In the genomic region with DNA sequence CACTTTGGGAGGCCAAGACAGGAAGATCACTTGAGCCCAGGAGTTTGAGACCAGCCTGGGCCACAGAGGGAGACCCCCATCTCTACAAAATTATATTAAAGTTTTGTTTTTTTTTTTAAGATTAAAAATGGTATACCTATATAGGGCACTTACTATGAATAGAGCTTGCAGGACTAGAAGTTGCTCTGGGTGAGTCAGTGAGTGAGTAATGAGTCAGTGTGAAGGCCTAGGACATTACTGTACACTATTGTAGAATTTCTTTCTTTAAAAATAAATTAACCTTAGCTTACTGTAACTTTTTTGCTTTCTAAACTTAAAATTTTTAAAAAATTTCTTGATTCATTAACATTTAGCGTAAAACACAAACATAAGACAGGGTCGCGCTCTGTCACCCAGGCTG, we compare ENCODE assay signal across 8 cellular contexts. TPM values are rescaled to one million over a fixed set of nuclear protein-coding genes. Genes with fewer than 3 reads are reported as not detected.
A peak's percentile ranks its signal among the peaks of the same experiment; 100 is the strongest.
DNase-seq lines count a peak whose midpoint lies in the region; TF ChIP-seq lines count a peak whose summit lies in the region.
"Had no signal": no experiment of that assay in that cellular context is flagged by ENCODE, and none has a peak within 500 bp of the region (broad histone marks: within the 10 kb centered on the region; RNA-seq: fewer than 3 reads in every experiment).

No MANE protein-coding gene starts in this region.

- no peak overlapping the region for H2BK120ac ChIP-seq in neuronal stem cell (ENCODE audit: low read depth, low read length)

- H3K79me2 ChIP-seq in SK-N-SH (ENCODE audit: insufficient read depth): peaks cover 93% of the 10 kb centered on the region

- TF ChIP-seq POLR2A in esophagus muscularis mucosa (IDR thresholded peaks at IDR 0.05; ENCODE audit: low read depth): no peak

- H3K4me2 ChIP-seq in SK-N-SH: peak overlapping the region; percentile 48
- peak overlapping the region; percentile 20 for H3K4me2 ChIP-seq in skeletal muscle satellite cell (ENCODE audit: low read length)
- no peak overlapping the region for H3K4me2 ChIP-seq in neuronal stem cell (ENCODE audit: insufficient read depth, low read length, poor library complexity, severe bottlenecking)
- H3K4me2 ChIP-seq: KMS-11 had no signal

- H3K36me3 ChIP-seq in SK-N-SH (replicated peaks in 1 of 2; ENCODE audit: control insufficient read depth in 1 of 2, insufficient read depth in 2 of 2, low read length in 1 of 2) (peaks cover 0 to 8% of the 10 kb centered on the region in 2 experiments), esophagus muscularis mucosa (peaks cover 0 to 4% (median 0%) of the 10 kb centered on the region in 4 donors), skeletal muscle satellite cell (ENCODE audit: insufficient read depth, low read length) (no peaks in the 10 kb centered on the region), neuronal stem cell (replicated peaks in 1 of 2; ENCODE audit: control insufficient read depth in 2 of 2, insufficient read depth in 2 of 2, low read length in 2 of 2) (peaks cover 0 to 19% of the 10 kb centered on the region in 2 donors)

- H3K9ac ChIP-seq in SK-N-SH (no peak overlapping the region), skeletal muscle satellite cell (ENCODE audit: low read depth, low read length) (no peak overlapping the region), neuronal stem cell (ENCODE audit: low read depth, low read length, poor library complexity) (no peak overlapping the region)
- H3K9ac ChIP-seq: KMS-11 had no signal

- peaks cover 24% of the 10 kb centered on the region for H3F3A ChIP-seq in SK-N-SH (replicated peaks; ENCODE audit: insufficient read depth)

- POLR2A ChIA-PET in SK-N-SH (lab: Yijun Ruan, JAX): no interaction called here

- H3K4me3 ChIP-seq in SK-N-SH (ENCODE audit: low read depth in 2 of 2, low read length in 1 of 2) (no peak overlapping the region), esophagus muscularis mucosa (no peak overlapping the region), skeletal muscle satellite cell (ENCODE audit: low read length) (no peak overlapping the region), neuronal stem cell (ENCODE audit: low read length in 2 of 2) (no peak overlapping the region)

- H3K27ac ChIP-seq in SK-N-SH (ENCODE audit: low read depth in 2 of 2, low read length in 1 of 2): peak overlapping the region in 1 of 2 experiments; percentile 78; a peak in 2 of 4 replicates
- H3K27ac ChIP-seq in esophagus muscularis mucosa (replicated peaks in 1 of 4): peak overlapping the region; percentile 4 to 72 (median 50)
- H3K27ac ChIP-seq in neuronal stem cell (replicated peaks; ENCODE audit: low read length): no peak overlapping the region
- H3K27ac ChIP-seq: KMS-11 had no signal

- H2AFZ ChIP-seq in SK-N-SH (ENCODE audit: low read depth) (no peak overlapping the region), neuronal stem cell (ENCODE audit: low read length) (no peak overlapping the region)

- H3K27me3 ChIP-seq in SK-N-SH (ENCODE audit: insufficient read depth) (no peaks in the 10 kb centered on the region), esophagus muscularis mucosa (no peaks in the 10 kb centered on the region), skeletal muscle satellite cell (ENCODE audit: control insufficient read depth, insufficient read depth, low read length) (no peaks in the 10 kb centered on the region), neuronal stem cell (ENCODE audit: control insufficient read depth in 3 of 3, insufficient read depth in 3 of 3, low read depth in 1 of 3, low read length in 3 of 3) (no peaks in the 10 kb centered on the region)

- no peak overlapping the region for H2BK5ac ChIP-seq in neuronal stem cell (ENCODE audit: low read length)

- no peak overlapping the region for H2BK15ac ChIP-seq in neuronal stem cell (ENCODE audit: low read length)

- H3K9me2 ChIP-seq in SK-N-SH: no peaks in the 10 kb centered on the region

- WGBS in SK-N-SH (ENCODE audit: low lambda C conversion rate): 85% methylated on average over 3 of the region's 3 CpGs
- 96% methylated on average over 3 of the region's 3 CpGs for WGBS in esophagus muscularis mucosa
- no CpG with 5 or more reads among the region's 3 CpGs for WGBS in neuronal stem cell (ENCODE audit: extremely low coverage in 2 of 2, insufficient read length in 2 of 2, insufficient replicate concordance in 1 of 2), 2 donors

- peaks cover 10 to 30% of the 10 kb centered on the region in 2 experiments; a peak in 3 of 4 replicates for H3K4me1 ChIP-seq in SK-N-SH (ENCODE audit: control insufficient read depth in 1 of 2, insufficient read depth in 2 of 2, low read depth in 1 of 2, low read length in 1 of 2)
- H3K4me1 ChIP-seq in esophagus muscularis mucosa: peaks cover 69 to 98% (median 87%) of the 10 kb centered on the region in 4 donors
- peaks cover 35% of the 10 kb centered on the region for H3K4me1 ChIP-seq in skeletal muscle satellite cell (ENCODE audit: control insufficient read depth, insufficient read depth, low read length)
- H3K4me1 ChIP-seq in neuronal stem cell (ENCODE audit: control insufficient read depth in 2 of 2, insufficient read depth in 1 of 2, low read depth in 1 of 2, low read length in 2 of 2): peaks cover 5 to 21% of the 10 kb centered on the region in 2 donors

- no peak overlapping the region for H4K91ac ChIP-seq in neuronal stem cell (ENCODE audit: low read depth, low read length, poor library complexity)

- intact Hi-C loops in esophagus muscularis mucosa (cut with DNase I): no loop called here

- no peak overlapping the region for H3K23ac ChIP-seq in neuronal stem cell (ENCODE audit: low read depth, low read length, poor library complexity)

- H3K4ac ChIP-seq in neuronal stem cell (ENCODE audit: low read length): no peak overlapping the region

- no peak overlapping the region for H2AK5ac ChIP-seq in neuronal stem cell (ENCODE audit: low read depth, low read length)

- peaks cover 5% of the 10 kb centered on the region for H3K79me1 ChIP-seq in neuronal stem cell (ENCODE audit: low read depth, low read length)

- H4K8ac ChIP-seq in neuronal stem cell (ENCODE audit: low read depth, low read length): no peak overlapping the region

- TF ChIP-seq EP300 in SK-N-SH (IDR thresholded peaks at IDR 0.05; ENCODE audit: borderline replicate concordance in 1 of 2, low read depth in 1 of 2, low read length in 1 of 2) (no peak), esophagus muscularis mucosa (IDR thresholded peaks at IDR 0.05) (no peak)

- H2BK12ac ChIP-seq in neuronal stem cell (ENCODE audit: low read length): no peak overlapping the region

- TF ChIP-seq CTCF in SK-N-SH (IDR thresholded peaks at IDR 0.05) (no peak), esophagus muscularis mucosa (IDR thresholded peaks at IDR 0.05) (no peak)

- TF ChIP-seq RAD21 in SK-N-SH (IDR thresholded peaks at IDR 0.05; ENCODE audit: low read length): no peak

- peaks cover 30% of the 10 kb centered on the region for H4K20me1 ChIP-seq in SK-N-SH (ENCODE audit: insufficient read depth)

- no peak overlapping the region for H3K18ac ChIP-seq in neuronal stem cell (ENCODE audit: low read length)

- DNase-seq in HT1080 (ENCODE audit: low read depth) (peak; percentile 70), SK-N-SH (no peak), esophagus muscularis mucosa (ENCODE audit: extremely low spot score) (no peak), neuronal stem cell (ENCODE audit: low spot score) (no peak), T-helper 2 cell (no peak)
- DNase-seq in effector CD4-positive, alpha-beta T cell: no peak

- no peak overlapping the region for H3K14ac ChIP-seq in neuronal stem cell (ENCODE audit: low read length)

- H3K9me3 ChIP-seq in SK-N-SH: no peaks in the 10 kb centered on the region
- H3K9me3 ChIP-seq in esophagus muscularis mucosa: no peaks in the 10 kb centered on the region
- H3K9me3 ChIP-seq in skeletal muscle satellite cell (replicated peaks; ENCODE audit: low read length): no peaks in the 10 kb centered on the region
- H3K9me3 ChIP-seq in neuronal stem cell (replicated peaks in 1 of 2; ENCODE audit: control insufficient read depth in 2 of 2, insufficient read depth in 1 of 2, low read depth in 1 of 2, low read length in 2 of 2): no peaks in the 10 kb centered on the region

- CTCF ChIA-PET in SK-N-SH (lab: Yijun Ruan, JAX): interaction anchor here (1.5 kb wide), 1 partner anchor 8 kb away, joined by 3 read pairs; no protein-coding TSS in a partner anchor

TF ChIP-seq in SK-N-SH, 30 proteins besides CTCF, POLR2A, EP300 and RAD21:
- TF ChIP-seq PBX3 (IDR thresholded peaks at IDR 0.05) (0 out of 2 replicates have a peak, but pooled peaks have one; percentile 30), SMC3 (IDR thresholded peaks at IDR 0.05; ENCODE audit: low read depth, low read length) (no peak), ELF1 (IDR thresholded peaks at IDR 0.05) (no peak), MEF2A (IDR thresholded peaks at IDR 0.05; ENCODE audit: borderline replicate concordance, low read depth) (peak; percentile 42; the same call in 1 of the 2 replicates), JUND (IDR thresholded peaks at IDR 0.05) (peak; percentile 67), RFX5 (IDR thresholded peaks at IDR 0.05; ENCODE audit: low read length) (no peak), FOSL2 (IDR thresholded peaks at IDR 0.05; ENCODE audit: borderline replicate concordance, low read depth) (peak; percentile 89)
TF ChIP-seq in SK-N-SH: peak in this region for 4.

RNA-seq across cellular contexts. Expression of gene STK35, which starts 29.7 kb away (rescaled TPM):
- total RNA-seq in HT1080 (2014; rRNA removed; shearing (Covaris generic)): 9.6 and 12.9 TPM in 2 replicates
- polyA plus RNA-seq in HT1080 (2015; cell fraction: cytosol; rRNA removed): 11.0 and 11.5 TPM in 2 replicates
- polyA plus RNA-seq in HT1080 (2015; cell fraction: nucleus; rRNA removed): 13.7 and 14.9 TPM in 2 replicates
- 6.7 and 7.5 TPM in 2 replicates for polyA plus RNA-seq in SK-N-SH (2012; rRNA removed)
- polyA plus RNA-seq in SK-N-SH (2012; cell fraction: cytosol; rRNA removed): 3.9 and 5.2 TPM in 2 replicates
- polyA plus RNA-seq in SK-N-SH (2012; cell fraction: nucleus; rRNA removed): 16.3 and 16.5 TPM in 2 replicates
- total RNA-seq in esophagus muscularis mucosa: 10 to 100 TPM; 19.2 to 24.1 (median 22.8) TPM
- 11.7 and 17.7 TPM in 2 replicates for total RNA-seq in skeletal muscle satellite cell (2012; rRNA removed)
- polyA plus RNA-seq in neuronal stem cell (2013, experiment 1 of 2): 25.6 TPM
- polyA plus RNA-seq in neuronal stem cell (2013, experiment 2 of 2): 26.5 TPM
